In genomic region chr6:138987299-138987642, GRCh38 we compare ENCODE assay signal across 8 cellular contexts. TPM values are rescaled to one million over a fixed set of nuclear protein-coding genes. Genes with fewer than 3 reads are reported as not detected.
DNase-seq lines count a peak whose midpoint lies in the region; ATAC-seq, FAIRE-seq and TF ChIP-seq lines count a peak whose summit lies in the region.

No MANE protein-coding gene starts in this region.

- H3K27me3 ChIP-seq in GM12878 (replicated peaks in 1 of 2; ENCODE audit: control insufficient read depth in 2 of 2, insufficient read depth in 2 of 2, low read length in 1 of 2) = no peaks in the 10 kb centered on the region
- H3K27me3 ChIP-seq in left lung = no peaks in the 10 kb centered on the region
- no peaks in the 10 kb centered on the region for H3K27me3 ChIP-seq in tibial nerve

- H3K9ac ChIP-seq in GM12878 (ENCODE audit: control insufficient read depth, insufficient read depth, low read length) = peak overlapping the region; percentile 87

- H2AFZ ChIP-seq in GM12878 (ENCODE audit: control insufficient read depth, low read depth, low read length) = peak overlapping the region; percentile 33; the same call in 1 of the 2 replicates

- DNase-seq in COLO668 (lab: John Stamatoyannopoulos, UW; ENCODE audit: unreplicated experiment) = peak; percentile 49
- DNase-seq in GM12878 (ENCODE audit: low read depth, low spot score) = no peak
- DNase-seq in left lung = peak in 1 of 2 donors; percentile 87
- no peak for DNase-seq in tibial nerve (ENCODE audit: low spot score in 2 of 2)
- no peak for DNase-seq in MV-4-11 (lab: John Stamatoyannopoulos, UW)

- CTCF ChIA-PET in GM12878 (lab: Yijun Ruan, JAX) = interaction anchor here (0.7 to 9.6 kb wide), 7 partner anchors 12 to 782 kb away, joined by 3 to 166 read pairs (median 3); partner anchors contain the start of gene ABRACL

- no peak for TF ChIP-seq CTCF in GM12878 (IDR thresholded peaks at IDR 0.05 in 2 of 3, conservative IDR thresholded peaks at IDR 0.05 in 1 of 3; ENCODE audit: control insufficient read depth in 2 of 3, extremely low read depth in 1 of 3, insufficient read depth in 1 of 3, low read depth in 3 of 3, low read length in 3 of 3)
- TF ChIP-seq CTCF in left lung (IDR thresholded peaks at IDR 0.05) = no peak
- no peak for TF ChIP-seq CTCF in tibial nerve (IDR thresholded peaks at IDR 0.05)

- H3K4me1 ChIP-seq in GM12878 (ENCODE audit: control insufficient read depth, insufficient read depth, low read length) (no peaks in the 10 kb centered on the region), left lung (peaks cover 14 to 51% of the 10 kb centered on the region in 2 donors), tibial nerve (peaks cover 0 to 48% (median 15%) of the 10 kb centered on the region in 4 donors)

- ATAC-seq in HG03097 (IDR thresholded peaks at IDR 0.05; ENCODE audit: low FRiP score, unreplicated experiment) (peak; percentile 6), GM12878 (peak; percentile 5; the same call in 2 of the 3 replicates), left lung (peak; percentile 12), GM21786 (IDR thresholded peaks at IDR 0.05; ENCODE audit: unreplicated experiment) (no peak), GM18502 (IDR thresholded peaks at IDR 0.05; ENCODE audit: poor library complexity, unreplicated experiment) (no peak)

- no peak for TF ChIP-seq RAD21 in GM12878 (IDR thresholded peaks at IDR 0.05; ENCODE audit: insufficient read depth, low read depth, low read length)

- peak overlapping the region; percentile 96 for H3K4me3 ChIP-seq in GM12878
- peak overlapping the region; percentile 76 to 96 for H3K4me3 ChIP-seq in left lung
- peak overlapping the region; percentile 74 to 91 (median 80) for H3K4me3 ChIP-seq in tibial nerve

- peak overlapping the region; percentile 91; the same call in 1 of the 2 replicates for H3K4me2 ChIP-seq in GM12878 (ENCODE audit: control insufficient read depth, insufficient read depth)

- SMC1A ChIA-PET in GM12878 (lab: Charles Lee; ENCODE audit: uncharacterized antibody, unreplicated experiment) = interaction anchor here (0.7 to 11.4 kb wide), 9 partner anchors 9 to 378 kb away, joined by 3 to 163 read pairs (median 9); no protein-coding TSS in a partner anchor

- in situ Hi-C loops in GM12878 (cut with MboI) = loop anchor here (5.0 kb wide), 1 partner anchor 170 kb away; no protein-coding TSS in a partner anchor

- TF ChIP-seq EP300 in GM12878 (IDR thresholded peaks at IDR 0.05; ENCODE audit: borderline replicate concordance in 1 of 2, control insufficient read depth in 1 of 2, low read depth in 2 of 2, low read length in 2 of 2) (no peak), tibial nerve (IDR thresholded peaks at IDR 0.05) (no peak)

- POLR2A ChIA-PET in GM12878 (lab: Charles Lee) = interaction anchor here (0.6 to 3.3 kb wide), 3 partner anchors 12 to 170 kb away, joined by 3 to 21 read pairs (median 3); no protein-coding TSS in a partner anchor

- H3K9me3 ChIP-seq in GM12878 (replicated peaks; ENCODE audit: control insufficient read depth, insufficient read depth, low read length) (no peaks in the 10 kb centered on the region; the same call in 2 of the 3 replicates), left lung (no peaks in the 10 kb centered on the region), tibial nerve (no peaks in the 10 kb centered on the region)

- no TSS peak for BruUV-seq in GM12878 (replicated peaks; lab: Mats Ljungman, UMichigan)

- no peak for TF ChIP-seq POLR2A in GM12878 (IDR thresholded peaks at IDR 0.05; ENCODE audit: low read depth, low read length)
- no peak for TF ChIP-seq POLR2A in tibial nerve (IDR thresholded peaks at IDR 0.05)

- H3K79me2 ChIP-seq in GM12878 (ENCODE audit: control insufficient read depth, insufficient read depth, low read length) = peaks cover 56% of the 10 kb centered on the region

- peak overlapping the region; percentile 86 for H3K27ac ChIP-seq in GM12878 (ENCODE audit: control insufficient read depth, insufficient read depth)
- H3K27ac ChIP-seq in left lung = peak overlapping the region; percentile 88 to 93
- H3K27ac ChIP-seq in tibial nerve = peak overlapping the region; percentile 60 to 92 (median 78)

- 0 out of 2 replicates have a peak, but pooled peaks cover 3% of the 10 kb centered on the region for H4K20me1 ChIP-seq in GM12878 (ENCODE audit: control insufficient read depth, insufficient read depth)

- RAD21 ChIA-PET in GM12878 (lab: Charles Lee; ENCODE audit: unreplicated experiment) = interaction anchor here (0.8 to 6.4 kb wide), 11 partner anchors 13 to 214 kb away, joined by 3 to 94 read pairs (median 11); partner anchors contain the start of gene CCDC28A

- intact Hi-C loops in GM12878 (cut with micrococcal nuclease; ENCODE audit: unreplicated experiment) (loop anchor here (2.0 to 5.0 kb wide), 3 partner anchors 104 to 400 kb away; no protein-coding TSS in a partner anchor), left lung (cut with DNase I) (loop anchor here in 1 of 2 donors (5.0 kb wide), 1 partner anchor 165 kb away; no protein-coding TSS in a partner anchor)

- no peak for FAIRE-seq in GM12878 (lab: Jason Lieb, UNC)

- 4% methylated on average over 10 of the region's 30 CpGs for WGBS in GM12878 (ENCODE audit: insufficient coverage, insufficient replicate concordance, low lambda C conversion rate, missing lambda C conversion rate)
- 0 to 3% methylated on average over 1 to 14 of the region's 30 CpGs for WGBS in tibial nerve, 2 donors

- H3K36me3 ChIP-seq in GM12878 (ENCODE audit: control insufficient read depth in 2 of 2, insufficient read depth in 2 of 2, low read length in 1 of 2) (no peaks in the 10 kb centered on the region), left lung (no peaks in the 10 kb centered on the region), tibial nerve (no peaks in the 10 kb centered on the region)

TF ChIP-seq in GM12878, 131 proteins besides CTCF, POLR2A, EP300 and RAD21:
- TF ChIP-seq BACH1 (IDR thresholded peaks at IDR 0.05; ENCODE audit: borderline replicate concordance) (peak; percentile 30; the same call in 1 of the 2 replicates), KAT2A (conservative IDR thresholded peaks at IDR 0.05; ENCODE audit: control insufficient read depth, low read depth, low read length) (no peak), STAT1 (conservative IDR thresholded peaks at IDR 0.05) (no peak), HCFC1 (IDR thresholded peaks at IDR 0.05; ENCODE audit: low read length) (no peak), ZNF207 (IDR thresholded peaks at IDR 0.05; ENCODE audit: borderline replicate concordance) (no peak), YBX1 (IDR thresholded peaks at IDR 0.05) (no peak), RAD51 (IDR thresholded peaks at IDR 0.05) (no peak), TARDBP (IDR thresholded peaks at IDR 0.05; ENCODE audit: borderline replicate concordance) (0 out of 2 replicates have a peak, but pooled peaks have one; percentile 36), MYC (IDR thresholded peaks at IDR 0.05; ENCODE audit: insufficient read depth, insufficient read length, insufficient replicate concordance, low read length, severe bottlenecking) (peak; percentile 25)

RNA-seq across cellular contexts. Expression of gene REPS1, which starts 0.8 kb away (rescaled TPM):
- 193 and 206 TPM in 2 replicates for total RNA-seq in GM12878 (2013; cell fraction: nucleolus; rRNA removed)
- total RNA-seq in GM12878 (2014; rRNA removed) (34.3 and 34.6 TPM in 2 replicates), GM12878 (2014; rRNA removed; fragmentation: Illumina TruSeq; extraction: Trizol) (45.7 and 45.9 TPM in 2 replicates), GM12878 (2021) (36.9 and 39.3 TPM in 2 replicates), left lung (10 to 100 TPM; 29.3 to 31.8 TPM), tibial nerve (10 to 100 TPM; 31.0 to 66.0 (median 50.6) TPM)
- 20.0 TPM for polyA plus RNA-seq in GM12878 (2011; ENCODE audit: low read depth)
- polyA plus RNA-seq in GM12878 (2011; rRNA removed) (59.3 and 76.2 TPM in 2 replicates), GM12878 (2014; fragmentation: Illumina TruSeq; extraction: Trizol) (43.9 and 44.3 TPM in 2 replicates), GM12878 (2014; fragmentation: Nextera tagmentation; extraction: Ambion mirVana) (10 to 100 TPM; 13.7 to 21.2 TPM), GM12878 (2014; rRNA removed) (28.8 and 31.5 TPM in 2 replicates), GM12878 (2016; fragmentation: Nextera tagmentation; extraction: Ambion mirVana) (10 to 100 TPM; 17.4 to 27.2 TPM)
- 38.8 and 41.6 TPM in 2 replicates for polyA plus RNA-seq in GM12878 (2011; cell fraction: cytosol; rRNA removed)
- polyA plus RNA-seq in GM12878 (2011; cell fraction: nucleus; rRNA removed) = 59.0 and 62.9 TPM in 2 replicates
- 27.8 and 30.8 TPM in 2 replicates for polyA plus RNA-seq in GM12878 (2012)
- polyA minus RNA-seq in GM12878 (2011; rRNA and poly(A)+ RNA removed) = 82.7 and 88.1 TPM in 2 replicates
- 28.3 and 51.9 TPM in 2 replicates for polyA minus RNA-seq in GM12878 (2011; cell fraction: cytosol; rRNA and poly(A)+ RNA removed)
- polyA minus RNA-seq in GM12878 (2011; cell fraction: nucleus; rRNA and poly(A)+ RNA removed) = 37.4 and 74.6 TPM in 2 replicates

RNA-seq across cellular contexts. Expression of gene ABRACL, which starts 41.3 kb away (rescaled TPM):
- 20.0 and 24.9 TPM in 2 replicates for total RNA-seq in GM12878 (2013; cell fraction: nucleolus; rRNA removed)
- total RNA-seq in GM12878 (2014; rRNA removed) (116 and 148 TPM in 2 replicates), GM12878 (2014; rRNA removed; fragmentation: Illumina TruSeq; extraction: Trizol) (141 and 144 TPM in 2 replicates), GM12878 (2021) (108 and 111 TPM in 2 replicates), left lung (10 to 100 TPM; 39.1 to 40.2 TPM), tibial nerve (1 to 10 TPM; 2.2 to 4.6 (median 3.2) TPM)
- polyA plus RNA-seq in GM12878 (2011; ENCODE audit: low read depth) = 116 TPM
- polyA plus RNA-seq in GM12878 (2011; rRNA removed) (179 and 270 TPM in 2 replicates), GM12878 (2014; fragmentation: Illumina TruSeq; extraction: Trizol) (161 and 187 TPM in 2 replicates), GM12878 (2014; fragmentation: Nextera tagmentation; extraction: Ambion mirVana) (100 to 1,000 TPM; 636 to 647 TPM), GM12878 (2014; rRNA removed) (168 and 204 TPM in 2 replicates), GM12878 (2016; fragmentation: Nextera tagmentation; extraction: Ambion mirVana) (100 to 1,000 TPM; 312 to 358 TPM)
- 70.9 and 75.7 TPM in 2 replicates for polyA plus RNA-seq in GM12878 (2011; cell fraction: cytosol; rRNA removed)
- 53.3 and 72.9 TPM in 2 replicates for polyA plus RNA-seq in GM12878 (2011; cell fraction: nucleus; rRNA removed)
- polyA plus RNA-seq in GM12878 (2012) = 113 and 115 TPM in 2 replicates
- 31.9 and 42.4 TPM in 2 replicates for polyA minus RNA-seq in GM12878 (2011; rRNA and poly(A)+ RNA removed)
- 17.2 TPM in 2 replicates for polyA minus RNA-seq in GM12878 (2011; cell fraction: cytosol; rRNA and poly(A)+ RNA removed)
- polyA minus RNA-seq in GM12878 (2011; cell fraction: nucleus; rRNA and poly(A)+ RNA removed) = 10.9 and 19.0 TPM in 2 replicates

Comparison
In these comparisons a context has a peak if more than half of its experiments do, and no peak if none do; other contexts are left out.
1. ATAC-seq: peak in HG03097 (single experiment), GM12878 (single experiment) and left lung (single experiment); none in GM21786 (single experiment) and GM18502 (single experiment).
2. Peak in every context shown above with its lines, with median percentiles within 50 percentile points of each other: H3K27ac ChIP-seq and H3K4me3 ChIP-seq.